Comparison of ENCODE assay signal across 13 cellular contexts in genomic region chrX:46582325-46582724, GRCh38. TPM values are rescaled to one million over a fixed set of nuclear protein-coding genes. Genes with fewer than 3 reads are reported as not detected.
DNase-seq lines count a peak whose midpoint lies in the region; ATAC-seq and TF ChIP-seq lines count a peak whose summit lies in the region.
"Had no signal": no experiment of that assay in that cellular context is flagged by ENCODE, and none has a peak within 500 bp of the region (broad histone marks: within the 10 kb centered on the region; RNA-seq: fewer than 3 reads in every experiment).

No MANE protein-coding gene starts in this region.

- peak; percentile 62 for ATAC-seq in thoracic aorta (ENCODE audit: insufficient number of reproducible peaks, low FRiP score, low read depth)
- ATAC-seq in HG03045 (IDR thresholded peaks at IDR 0.05; ENCODE audit: unreplicated experiment): no peak

- TF ChIP-seq CTCF in fibroblast of pulmonary artery (IDR thresholded peaks at IDR 0.05; ENCODE audit: low read length, missing control alignments): no peak
- TF ChIP-seq CTCF in thoracic aorta (IDR thresholded peaks at IDR 0.05): no peak

- H3K4me1 ChIP-seq in thoracic aorta (ENCODE audit: control insufficient read depth in 1 of 2, low read depth in 2 of 2): peaks cover 3 to 28% of the 10 kb centered on the region in 2 donors
- H3K4me1 ChIP-seq: parathyroid adenoma had no signal

- H3K4me3 ChIP-seq in fibroblast of pulmonary artery (replicated peaks; ENCODE audit: low read depth, low read length): no peak overlapping the region
- H3K4me3 ChIP-seq in thoracic aorta: peak overlapping the region; percentile 24
- H3K4me3 ChIP-seq: GM12878 had no signal

- H3K27ac ChIP-seq in thoracic aorta: peak overlapping the region; percentile 81 to 82
- H3K27ac ChIP-seq: parathyroid adenoma had no signal

- DNase-seq in HT1080 (ENCODE audit: low read depth) (peak; percentile 31), amniotic epithelial cell (ENCODE audit: low read depth) (peak; percentile 72), fibroblast of pulmonary artery (ENCODE audit: low read depth) (peak; percentile 56), thoracic aorta (ENCODE audit: low spot score) (no peak), NCI-H2081 (lab: John Stamatoyannopoulos, UW) (no peak), NCI-H774 (lab: John Stamatoyannopoulos, UW) (no peak)
- DNase-seq: activated CD4-positive, CD25-positive, alpha-beta regulatory T cell treated with anti-CD3 and anti-CD28 coated beads, Interleukin-2, amount 50 U/mL, for 72 hours; activated T-cell treated with anti-CD3 and anti-CD28 coated beads, Interleukin-2, amount 50 U/mL, for 1 hour; NCI-H1436 treated with DMSO at 0.1 percent for 48 hours; stimulated activated naive CD4-positive, alpha-beta T cell had no signal

- H3K36me3 ChIP-seq in thoracic aorta: no peaks in the 10 kb centered on the region

- no peaks in the 10 kb centered on the region for H3K27me3 ChIP-seq in thoracic aorta (replicated peaks; ENCODE audit: insufficient read depth)

- no peaks in the 10 kb centered on the region for H3K9me3 ChIP-seq in thoracic aorta

RNA-seq across cellular contexts. Expression of gene CHST7, which starts 8.8 kb away (rescaled TPM):
- total RNA-seq in HT1080 (2014; rRNA removed; shearing (Covaris generic)): 0.07 and 0.40 TPM in 2 replicates
- 0.06 and 0.20 TPM in 2 replicates for polyA plus RNA-seq in HT1080 (2015; cell fraction: cytosol; rRNA removed)
- 0.10 TPM in 1 of 2 replicates, not detected in the other for polyA plus RNA-seq in HT1080 (2015; cell fraction: nucleus; rRNA removed)
- total RNA-seq in thoracic aorta: 10 to 100 TPM; 28.0 to 33.5 TPM

RNA-seq across cellular contexts. Expression of gene ZNF674, which starts 37.1 kb away (rescaled TPM):
- 1.8 and 4.3 TPM in 2 replicates for total RNA-seq in HT1080 (2014; rRNA removed; shearing (Covaris generic))
- 1.9 and 2.7 TPM in 2 replicates for polyA plus RNA-seq in HT1080 (2015; cell fraction: cytosol; rRNA removed)
- 5.3 and 7.6 TPM in 2 replicates for polyA plus RNA-seq in HT1080 (2015; cell fraction: nucleus; rRNA removed)
- 10 to 100 TPM in 1 of 2 donors, 1 to 10 TPM in 1; 8.1 to 15.6 TPM for total RNA-seq in thoracic aorta

Comparison
In these comparisons a context has a peak if more than half of its experiments do, and no peak if none do; other contexts are left out.
1. DNase-seq: peak in HT1080 (single experiment), amniotic epithelial cell (single experiment) and fibroblast of pulmonary artery (single experiment); none in thoracic aorta (single experiment), NCI-H2081 (0 of 2) and NCI-H774 (single experiment).
2. RNA of gene CHST7, which starts 8.8 kb away (total RNA-seq): 28.0 to 33.5 TPM in thoracic aorta; 0.07 to 0.40 TPM in HT1080; every median in the first group is over 10 times any median in the second.